8 cellular contexts compared by ENCODE assay signal in genomic region chr7:22726345-22726848, GRCh38. TPM values are rescaled to one million over a fixed set of nuclear protein-coding genes. Genes with fewer than 3 reads are reported as not detected.
A peak's percentile ranks its signal among the peaks of the same experiment; 100 is the strongest.
DNase-seq lines count a peak whose midpoint lies in the region; ATAC-seq, FAIRE-seq and TF ChIP-seq lines count a peak whose summit lies in the region.

No MANE protein-coding gene starts in this region.

- H3K36me3 Mint-ChIP-seq in astrocyte (ENCODE audit: low read depth, unreplicated experiment) (peaks cover 2% of the 10 kb centered on the region), immature natural killer cell (no peaks in the 10 kb centered on the region)

- FAIRE-seq in astrocyte (lab: Jason Lieb, UNC), result no peak

- H3K27me3 Mint-ChIP-seq in astrocyte (ENCODE audit: low read depth, unreplicated experiment) (no peaks in the 10 kb centered on the region), immature natural killer cell (ENCODE audit: low read depth in 3 of 3) (peaks cover 4 to 8% (median 6%) of the 10 kb centered on the region in 3 donors)

- ATAC-seq in GM21825 (IDR thresholded peaks at IDR 0.05; ENCODE audit: unreplicated experiment), result peak; percentile 72

- H3K36me3 ChIP-seq in GM06990 (ENCODE audit: control insufficient read depth, insufficient read depth, low read length), result no peaks in the 10 kb centered on the region
- no peaks in the 10 kb centered on the region for H3K36me3 ChIP-seq in KMS-11 (ENCODE audit: insufficient read depth)
- peaks cover 17% of the 10 kb centered on the region for H3K36me3 ChIP-seq in astrocyte (ENCODE audit: insufficient read depth, low read length)

- H3K9me3 ChIP-seq in astrocyte (ENCODE audit: insufficient read depth, low read depth, low read length), result no peaks in the 10 kb centered on the region

- H3K9ac ChIP-seq in KMS-11 (no peak overlapping the region), astrocyte (ENCODE audit: low read length) (peak overlapping the region; percentile 94)

- DNase-seq in GM06990 (ENCODE audit: extremely low read depth, insufficient read length) (peak; percentile 37), SW480 (ENCODE audit: low spot score) (peak; percentile 61), astrocyte (ENCODE audit: low read depth) (peak; percentile 80), immature natural killer cell (peak in 1 of 3 donors; percentile 3), NCI-H2081 treated with DMSO at 0.1 percent for 48 hours (lab: John Stamatoyannopoulos, UW) (no peak)
- DNase-seq in stimulated activated CD4-positive, alpha-beta T cell treated with anti-CD3 and anti-CD28 coated beads, Interleukin-12 subunit alpha, Interleukin-12 subunit beta, amount 100 ng/mL, for 4 hours, result peak; percentile 41

- H3K27me3 ChIP-seq in GM06990 (replicated peaks; ENCODE audit: control insufficient read depth, insufficient read depth, low read length) (no peaks in the 10 kb centered on the region), KMS-11 (ENCODE audit: insufficient read depth, low read depth) (no peaks in the 10 kb centered on the region; the same call in 1 of the 2 replicates), astrocyte (ENCODE audit: insufficient read depth, low read length) (no peaks in the 10 kb centered on the region)

- peaks cover 30% of the 10 kb centered on the region for H3K4me1 Mint-ChIP-seq in astrocyte (ENCODE audit: low read depth, unreplicated experiment)
- peaks cover 16 to 17% of the 10 kb centered on the region in 2 donors for H3K4me1 Mint-ChIP-seq in immature natural killer cell

- H3K4me3 ChIP-seq in GM06990 (replicated peaks; ENCODE audit: low read depth, low read length) (no peak overlapping the region), KMS-11 (IDR thresholded peaks at IDR 0.05; ENCODE audit: insufficient read depth, low read depth, low read length) (no peak overlapping the region), astrocyte (ENCODE audit: insufficient read depth, low read depth, low read length) (peak overlapping the region; percentile 66)

- no peaks in the 10 kb centered on the region for H3K9me3 Mint-ChIP-seq in astrocyte (ENCODE audit: unreplicated experiment)
- no peaks in the 10 kb centered on the region for H3K9me3 Mint-ChIP-seq in immature natural killer cell

- H3K27ac ChIP-seq in KMS-11, result no peak overlapping the region
- H3K27ac ChIP-seq in astrocyte (ENCODE audit: low read depth, low read length), result peak overlapping the region; percentile 98

- H3K79me2 ChIP-seq in KMS-11 (ENCODE audit: insufficient read depth, low read depth) (no peaks in the 10 kb centered on the region), astrocyte (ENCODE audit: insufficient read depth, low read length) (peaks cover 22% of the 10 kb centered on the region)

- H3K4me2 ChIP-seq in KMS-11, result peak overlapping the region; percentile 59
- peak overlapping the region; percentile 88 for H3K4me2 ChIP-seq in astrocyte (ENCODE audit: low read length)

- H3K4me3 Mint-ChIP-seq in astrocyte (ENCODE audit: unreplicated experiment) (peak overlapping the region; percentile 70), immature natural killer cell (peak overlapping the region in 3 of 5 donors; percentile 44 to 67 (median 45))

- no peaks in the 10 kb centered on the region for H4K20me1 ChIP-seq in KMS-11 (ENCODE audit: insufficient read depth)
- no peaks in the 10 kb centered on the region for H4K20me1 ChIP-seq in astrocyte (ENCODE audit: insufficient read depth, low read length)

- H3K27ac Mint-ChIP-seq in astrocyte (ENCODE audit: unreplicated experiment), result peak overlapping the region; percentile 92
- H3K27ac Mint-ChIP-seq in immature natural killer cell, result no peak overlapping the region

- H2AFZ ChIP-seq in KMS-11 (ENCODE audit: low read depth) (0 out of 2 replicates have a peak overlapping the region, but pooled peaks have one; percentile 17), astrocyte (ENCODE audit: low read depth, low read length) (no peak overlapping the region)

- peaks cover 47% of the 10 kb centered on the region for H3K4me1 ChIP-seq in KMS-11 (ENCODE audit: low read depth, poor library complexity, severe bottlenecking)
- peaks cover 56% of the 10 kb centered on the region for H3K4me1 ChIP-seq in astrocyte (ENCODE audit: insufficient read depth, low read length)

- TF ChIP-seq CTCF in GM06990 (IDR thresholded peaks at IDR 0.05; ENCODE audit: insufficient read depth, low read length, poor library complexity, severe bottlenecking) (peak; percentile 77), KMS-11 (conservative IDR thresholded peaks at IDR 0.05; ENCODE audit: low read depth, low read length) (peak; percentile 86), astrocyte (IDR thresholded peaks at IDR 0.05; ENCODE audit: insufficient read depth, low read depth, low read length) (peak; percentile 48)

RNA-seq across cellular contexts. Expression of gene IL6, which starts 0.6 kb away (rescaled TPM):
- total RNA-seq in astrocyte, result 2.5 and 2.7 TPM in 2 replicates
- not detected for polyA plus RNA-seq in immature natural killer cell
